ENCODE assay signal across 8 cellular contexts in genomic region chr11:82927264-82927880, GRCh38. TPM values are rescaled to one million over a fixed set of nuclear protein-coding genes. Genes with fewer than 3 reads are reported as not detected.
DNase-seq lines count a peak whose midpoint lies in the region; ATAC-seq and TF ChIP-seq lines count a peak whose summit lies in the region.

No MANE protein-coding gene starts in this region.

- ATAC-seq in DND-41 (ENCODE audit: insufficient read depth, low read depth) = peak; percentile 91
- peak; percentile 78 for ATAC-seq in GM21619 (IDR thresholded peaks at IDR 0.05; ENCODE audit: unreplicated experiment)
- peak; percentile 85 for ATAC-seq in RWPE2 (ENCODE audit: low read depth)

- no peaks in the 10 kb centered on the region for H4K20me1 ChIP-seq in DND-41 (ENCODE audit: insufficient read depth, low read length)
- no peaks in the 10 kb centered on the region for H4K20me1 ChIP-seq in KMS-11 (ENCODE audit: insufficient read depth)

- H3K4me3 ChIP-seq in DND-41 (ENCODE audit: low read depth in 1 of 2, low read length in 2 of 2) (no peak overlapping the region), KMS-11 (IDR thresholded peaks at IDR 0.05; ENCODE audit: insufficient read depth, low read depth, low read length) (no peak overlapping the region), RWPE2 (ENCODE audit: severe bottlenecking) (no peak overlapping the region)

- H3K27me3 ChIP-seq in DND-41 (ENCODE audit: insufficient read depth, low read length, poor library complexity) = no peaks in the 10 kb centered on the region
- H3K27me3 ChIP-seq in KMS-11 (ENCODE audit: insufficient read depth, low read depth) = no peaks in the 10 kb centered on the region
- H3K27me3 ChIP-seq in RWPE2 (ENCODE audit: insufficient read depth, poor library complexity, severe bottlenecking) = no peaks in the 10 kb centered on the region

- H3K36me3 ChIP-seq in DND-41 (ENCODE audit: insufficient read depth, low read length) (no peaks in the 10 kb centered on the region), KMS-11 (ENCODE audit: insufficient read depth) (no peaks in the 10 kb centered on the region; the same call in 1 of the 2 replicates), RWPE2 (ENCODE audit: low read depth) (peaks cover 19% of the 10 kb centered on the region)

- H3K79me2 ChIP-seq in DND-41 (ENCODE audit: insufficient read depth, low read length) (no peaks in the 10 kb centered on the region), KMS-11 (ENCODE audit: insufficient read depth, low read depth) (no peaks in the 10 kb centered on the region)

- H3K9me3 ChIP-seq in DND-41 (ENCODE audit: insufficient read depth, low read length, severe bottlenecking) (no peaks in the 10 kb centered on the region), RWPE2 (ENCODE audit: severe bottlenecking) (no peaks in the 10 kb centered on the region)

- no peak overlapping the region for H3K4me2 ChIP-seq in DND-41 (ENCODE audit: insufficient read depth, low read length)
- H3K4me2 ChIP-seq in KMS-11 = peak overlapping the region; percentile 2; the same call in 1 of the 2 replicates

- H3K4me1 ChIP-seq in DND-41 (ENCODE audit: insufficient read depth, low read length) (no peaks in the 10 kb centered on the region), KMS-11 (ENCODE audit: low read depth, poor library complexity, severe bottlenecking) (peaks cover 19% of the 10 kb centered on the region), RWPE2 (ENCODE audit: insufficient read depth, poor library complexity, severe bottlenecking) (no peaks in the 10 kb centered on the region)

- H3K27ac ChIP-seq in DND-41 (ENCODE audit: low read length) (no peak overlapping the region), KMS-11 (no peak overlapping the region), RWPE2 (ENCODE audit: poor library complexity, severe bottlenecking) (no peak overlapping the region)

- TF ChIP-seq CTCF in DND-41 (IDR thresholded peaks at IDR 0.05; ENCODE audit: borderline replicate concordance, extremely low read depth, low read length, poor library complexity, severe bottlenecking) (peak; percentile 85), KMS-11 (conservative IDR thresholded peaks at IDR 0.05; ENCODE audit: low read depth, low read length) (peak; percentile 98), RWPE2 (IDR thresholded peaks at IDR 0.05; ENCODE audit: poor library complexity, severe bottlenecking) (peak; percentile 94)

- H3K9ac ChIP-seq in DND-41 (ENCODE audit: low read depth, low read length) = no peak overlapping the region
- H3K9ac ChIP-seq in KMS-11 = no peak overlapping the region

- DNase-seq in 8988T = peak; percentile 14
- peak; percentile 13 for DNase-seq in DND-41
- no peak for DNase-seq in RWPE2 (ENCODE audit: low spot score)
- peak; percentile 79 for DNase-seq in dermis blood vessel endothelial cell
- DNase-seq in midbrain (lab: John Stamatoyannopoulos, UW) = peak; percentile 60
- DNase-seq in nucleus accumbens (lab: John Stamatoyannopoulos, UW) = no peak

- H2AFZ ChIP-seq in DND-41 (ENCODE audit: low read depth, low read length) (no peak overlapping the region), KMS-11 (ENCODE audit: low read depth) (no peak overlapping the region)

RNA-seq across cellular contexts. Expression of gene DDIAS, which starts 25.8 kb away (rescaled TPM):
- total RNA-seq in dermis blood vessel endothelial cell = 4.6 and 12.8 TPM in 2 replicates

RNA-seq across cellular contexts. Expression of gene PRCP, which starts 27.1 kb away (rescaled TPM):
- 282 and 333 TPM in 2 replicates for total RNA-seq in dermis blood vessel endothelial cell

Comparison
In these comparisons a context has a peak if more than half of its experiments do, and no peak if none do; other contexts are left out.
1. DNase-seq: peak in 8988T (single experiment), DND-41 (single experiment), dermis blood vessel endothelial cell (single experiment) and midbrain (single experiment); none in RWPE2 (single experiment) and nucleus accumbens (0 of 56).
2. Peak in every context shown above with its lines, with median percentiles within 50 percentile points of each other: ATAC-seq and CTCF ChIP-seq.